15 cellular contexts compared by ENCODE assay signal in genomic region chr17:78322327-78322857, GRCh38. TPM values are rescaled to one million over a fixed set of nuclear protein-coding genes. Genes with fewer than 3 reads are reported as not detected.
DNase-seq lines count a peak whose midpoint lies in the region; ATAC-seq, FAIRE-seq and TF ChIP-seq lines count a peak whose summit lies in the region.
"Had no signal": no experiment of that assay in that cellular context is flagged by ENCODE, and none has a peak within 500 bp of the region (broad histone marks: within the 10 kb centered on the region; RNA-seq: fewer than 3 reads in every experiment).

No MANE protein-coding gene starts in this region.

- in situ Hi-C loops in mammary epithelial cell (cut with MboI; ENCODE audit: low sequenced_read_pairs in 2 of 2) (no loop called here), transverse colon (cut with MboI; ENCODE audit: low pct_ligation_motif_present in 1 of 4, low pct_unique_long_range_greater_than_20kb in 1 of 4, low sequenced_read_pairs in 3 of 4) (no loop called here)

- H3K36me3 Mint-ChIP-seq in T-cell (no peaks in the 10 kb centered on the region), mesothelial cell of epicardium (no peaks in the 10 kb centered on the region)

- peaks cover 23 to 33% (median 27%) of the 10 kb centered on the region in 3 donors for H3K4me1 Mint-ChIP-seq in T-cell
- H3K4me1 Mint-ChIP-seq in mesothelial cell of epicardium = peaks cover 31% of the 10 kb centered on the region

- peak overlapping the region; percentile 87 for H2BK120ac ChIP-seq in neuronal stem cell (ENCODE audit: low read depth, low read length)

- H2AFZ ChIP-seq in mammary epithelial cell (ENCODE audit: low read depth, low read length) = no peak overlapping the region
- no peak overlapping the region for H2AFZ ChIP-seq in neuronal stem cell (ENCODE audit: low read length)

- peak overlapping the region; percentile 62 for H2BK5ac ChIP-seq in neuronal stem cell (ENCODE audit: low read length)

- TF ChIP-seq POLR2A in breast epithelium (IDR thresholded peaks at IDR 0.05) (no peak), transverse colon (IDR thresholded peaks at IDR 0.05) (no peak)

- no peaks in the 10 kb centered on the region for H3K36me3 ChIP-seq in breast epithelium
- H3K36me3 ChIP-seq in mammary epithelial cell (ENCODE audit: insufficient read depth, low read length) = no peaks in the 10 kb centered on the region
- H3K36me3 ChIP-seq in esophagus (ENCODE audit: control insufficient read depth in 2 of 2, insufficient read depth in 2 of 2, low read length in 1 of 2) = no peaks in the 10 kb centered on the region
- H3K36me3 ChIP-seq in neuronal stem cell (replicated peaks in 1 of 2; ENCODE audit: control insufficient read depth in 2 of 2, insufficient read depth in 2 of 2, low read length in 2 of 2) = no peaks in the 10 kb centered on the region
- H3K36me3 ChIP-seq in transverse colon = no peaks in the 10 kb centered on the region

- H3K27ac ChIP-seq in breast epithelium (peak overlapping the region; percentile 50 to 98), mammary epithelial cell (ENCODE audit: insufficient read depth, low read depth, low read length) (no peak overlapping the region), esophagus (ENCODE audit: low read depth in 2 of 2, low read length in 1 of 2) (peak overlapping the region; percentile 56 to 64), neuronal stem cell (replicated peaks; ENCODE audit: low read length) (no peak overlapping the region), transverse colon (peak overlapping the region; percentile 72 to 83 (median 80))

- H2AK5ac ChIP-seq in neuronal stem cell (ENCODE audit: low read depth, low read length) = peak overlapping the region; percentile 64

- H4K20me1 ChIP-seq in mammary epithelial cell (ENCODE audit: insufficient read depth, low read length) = no peaks in the 10 kb centered on the region

- no peak overlapping the region for H4K91ac ChIP-seq in neuronal stem cell (ENCODE audit: low read depth, low read length, poor library complexity)

- peak overlapping the region; percentile 58 for H4K8ac ChIP-seq in neuronal stem cell (ENCODE audit: low read depth, low read length)

- no peaks in the 10 kb centered on the region for H3K79me1 ChIP-seq in neuronal stem cell (ENCODE audit: low read depth, low read length)

- H3K9ac ChIP-seq in mammary epithelial cell (ENCODE audit: insufficient read depth, low read length) = no peak overlapping the region
- H3K9ac ChIP-seq in neuronal stem cell (ENCODE audit: low read depth, low read length, poor library complexity) = no peak overlapping the region

- H3K18ac ChIP-seq in neuronal stem cell (ENCODE audit: low read length) = peak overlapping the region; percentile 89

- peak overlapping the region; percentile 96 for H2BK15ac ChIP-seq in neuronal stem cell (ENCODE audit: low read length)

- H3K9me3 ChIP-seq in breast epithelium = no peaks in the 10 kb centered on the region
- no peaks in the 10 kb centered on the region for H3K9me3 ChIP-seq in mammary epithelial cell (replicated peaks; ENCODE audit: insufficient read depth, low read length)
- no peaks in the 10 kb centered on the region for H3K9me3 ChIP-seq in esophagus (ENCODE audit: control insufficient read depth in 2 of 2, insufficient read depth in 1 of 2, low read depth in 1 of 2, low read length in 1 of 2)
- H3K9me3 ChIP-seq in neuronal stem cell (replicated peaks in 1 of 2; ENCODE audit: control insufficient read depth in 2 of 2, insufficient read depth in 1 of 2, low read depth in 1 of 2, low read length in 2 of 2) = no peaks in the 10 kb centered on the region
- H3K9me3 ChIP-seq in transverse colon = no peaks in the 10 kb centered on the region

- H3K4me2 ChIP-seq in mammary epithelial cell (ENCODE audit: insufficient read depth, low read depth, low read length) (no peak overlapping the region), neuronal stem cell (ENCODE audit: insufficient read depth, low read length, poor library complexity, severe bottlenecking) (no peak overlapping the region)

- no peak for FAIRE-seq in HTR-8/SVneo (lab: Jason Lieb, UNC)
- FAIRE-seq: endothelial cell of umbilical vein had no signal

- no TSS peak for BruUV-seq in mammary epithelial cell (replicated peaks; lab: Mats Ljungman, UMichigan)

- peak overlapping the region; percentile 1 for H3K23ac ChIP-seq in neuronal stem cell (ENCODE audit: low read depth, low read length, poor library complexity)

- 94% methylated on average over 9 of the region's 9 CpGs for WGBS in mammary epithelial cell (ENCODE audit: low coverage, missing lambda C conversion rate)
- WGBS in esophagus, 2 donors = 88% methylated on average over 9 of the region's 9 CpGs
- no CpG with 5 or more reads among the region's 9 CpGs for WGBS in neuronal stem cell (ENCODE audit: extremely low coverage in 2 of 2, insufficient read length in 2 of 2, insufficient replicate concordance in 1 of 2), 2 donors
- WGBS in transverse colon (ENCODE audit: low coverage in 1 of 2), 2 donors = 82% methylated on average over 8 of the region's 9 CpGs; no CpG with 5 or more reads in 1 of the 2 donors

- no peak for ATAC-seq in T-cell (replicated peaks in 1 of 4)
- ATAC-seq: activated T-helper 17 cell treated with anti-CD3 and anti-CD28 coated beads, Interleukin-2, amount 50 U/mL, for 72 hours; PC-3 had no signal

- DNase-seq in breast epithelium (ENCODE audit: low spot score in 2 of 2) = no peak
- DNase-seq in mammary epithelial cell = no peak
- no peak for DNase-seq in neuronal stem cell (ENCODE audit: low spot score)
- DNase-seq in transverse colon = no peak
- no peak for DNase-seq in T-cell
- DNase-seq in HTR-8/SVneo (ENCODE audit: insufficient read length, low spot score) = no peak
- DNase-seq in mesothelial cell of epicardium (ENCODE audit: low spot score in 2 of 2, unreplicated experiment in 2 of 2) = no peak
- DNase-seq: activated CD4-positive, alpha-beta T cell treated with anti-CD3 and anti-CD28 coated beads, Interleukin-2, amount 50 U/mL, for 48 hours; Calu3; hypothalamus; NCI-H446; PC-3 had no signal

- H3K4me3 Mint-ChIP-seq in T-cell (no peak overlapping the region), mesothelial cell of epicardium (no peak overlapping the region)
- H3K4me3 Mint-ChIP-seq: activated T-helper 17 cell treated with anti-CD3 and anti-CD28 coated beads, Interleukin-2, amount 50 U/mL, for 72 hours had no signal

- H3K9me3 Mint-ChIP-seq in T-cell (no peaks in the 10 kb centered on the region), mesothelial cell of epicardium (no peaks in the 10 kb centered on the region)
- H3K9me3 Mint-ChIP-seq: activated T-helper 17 cell treated with anti-CD3 and anti-CD28 coated beads, Interleukin-2, amount 50 U/mL, for 72 hours had no signal

- H3K27ac Mint-ChIP-seq in T-cell (no peak overlapping the region), mesothelial cell of epicardium (no peak overlapping the region)
- H3K27ac Mint-ChIP-seq: activated T-helper 17 cell treated with anti-CD3 and anti-CD28 coated beads, Interleukin-2, amount 50 U/mL, for 72 hours had no signal

- peak overlapping the region; percentile 66 for H2BK12ac ChIP-seq in neuronal stem cell (ENCODE audit: low read length)

- TF ChIP-seq CTCF in breast epithelium (IDR thresholded peaks at IDR 0.05) (no peak), mammary epithelial cell (conservative IDR thresholded peaks at IDR 0.05 in 1 of 2, IDR thresholded peaks at IDR 0.05 in 1 of 2; ENCODE audit: extremely low read depth in 1 of 2, insufficient read depth in 1 of 2, low read depth in 1 of 2, low read length in 2 of 2) (no peak), transverse colon (IDR thresholded peaks at IDR 0.05) (no peak), mesothelial cell of epicardium (IDR thresholded peaks at IDR 0.05; ENCODE audit: unreplicated experiment) (no peak)

- H3K27me3 Mint-ChIP-seq in T-cell (no peaks in the 10 kb centered on the region), mesothelial cell of epicardium (ENCODE audit: low read depth) (no peaks in the 10 kb centered on the region)
- H3K27me3 Mint-ChIP-seq: activated T-helper 17 cell treated with anti-CD3 and anti-CD28 coated beads, Interleukin-2, amount 50 U/mL, for 72 hours had no signal

- H3K27me3 ChIP-seq in breast epithelium (no peaks in the 10 kb centered on the region), mammary epithelial cell (ENCODE audit: insufficient read depth, low read length) (no peaks in the 10 kb centered on the region), esophagus (ENCODE audit: control insufficient read depth in 1 of 2, insufficient read depth in 2 of 2, low read length in 2 of 2) (no peaks in the 10 kb centered on the region), neuronal stem cell (ENCODE audit: control insufficient read depth in 3 of 3, insufficient read depth in 3 of 3, low read depth in 1 of 3, low read length in 3 of 3) (no peaks in the 10 kb centered on the region), transverse colon (no peaks in the 10 kb centered on the region)

- POLR2A ChIA-PET in T-cell (lab: Charles Lee) = no interaction called here

- dilution Hi-C loops in mammary epithelial cell (cut with HindIII; ENCODE audit: low sequenced_read_pairs) = no loop called here

- H3K4me1 ChIP-seq in breast epithelium = peaks cover 3 to 9% of the 10 kb centered on the region in 2 donors
- H3K4me1 ChIP-seq in mammary epithelial cell (ENCODE audit: insufficient read depth, low read length) = peaks cover 25% of the 10 kb centered on the region
- peaks cover 8 to 17% of the 10 kb centered on the region in 2 donors for H3K4me1 ChIP-seq in esophagus (ENCODE audit: control insufficient read depth in 2 of 2, insufficient read depth in 2 of 2, low read length in 1 of 2)
- peaks cover 27 to 49% of the 10 kb centered on the region in 2 donors for H3K4me1 ChIP-seq in neuronal stem cell (ENCODE audit: control insufficient read depth in 2 of 2, insufficient read depth in 1 of 2, low read depth in 1 of 2, low read length in 2 of 2)
- peaks cover 6 to 32% (median 18%) of the 10 kb centered on the region in 4 donors for H3K4me1 ChIP-seq in transverse colon

- TF ChIP-seq EP300 in transverse colon (IDR thresholded peaks at IDR 0.05; ENCODE audit: low read depth) = no peak

- H3K14ac ChIP-seq in neuronal stem cell (ENCODE audit: low read length) = no peak overlapping the region

- no peak overlapping the region for H3K4me3 ChIP-seq in breast epithelium
- H3K4me3 ChIP-seq in mammary epithelial cell (replicated peaks in 1 of 3; ENCODE audit: insufficient read depth in 1 of 3, low read depth in 2 of 3, low read length in 3 of 3) = no peak overlapping the region
- no peak overlapping the region for H3K4me3 ChIP-seq in esophagus (ENCODE audit: low read depth in 1 of 2, low read length in 2 of 2)
- H3K4me3 ChIP-seq in neuronal stem cell (ENCODE audit: low read length in 2 of 2) = peak overlapping the region in 1 of 2 donors; percentile 56
- no peak overlapping the region for H3K4me3 ChIP-seq in transverse colon

- no peaks in the 10 kb centered on the region for H3K79me2 ChIP-seq in mammary epithelial cell (ENCODE audit: insufficient read depth, low read length)

- H3K4ac ChIP-seq in neuronal stem cell (ENCODE audit: low read length) = no peak overlapping the region

- intact Hi-C loops in breast epithelium (cut with DNase I; ENCODE audit: low total_unique reads) (no loop called here), mammary epithelial cell (cut with micrococcal nuclease) (no loop called here), transverse colon (cut with DNase I; ENCODE audit: low total_unique reads) (no loop called here)

- CTCF ChIA-PET in mammary epithelial cell (lab: Charles Lee; ENCODE audit: low non-redundant PET) (no interaction called here), T-cell (lab: Charles Lee) (no interaction called here)

RNA-seq across cellular contexts. Expression of gene SOCS3, which starts 37.5 kb away (rescaled TPM):
- total RNA-seq in breast epithelium = 100 to 1,000 TPM in 1 of 3 donors, 10 to 100 TPM in 2; 58.1 to 190 (median 76.4) TPM
- 10 to 100 TPM in 1 of 2 donors, 1 to 10 TPM in 1; 4.3 to 24.7 TPM for total RNA-seq in mammary epithelial cell
- 3.5 TPM for polyA plus RNA-seq in mammary epithelial cell
- 1.8 TPM for polyA minus RNA-seq in mammary epithelial cell
- 10 to 100 TPM in 1 of 2 donors, 1 to 10 TPM in 1; 6.6 to 20.1 TPM for polyA plus RNA-seq in esophagus
- 17.8 TPM for polyA plus RNA-seq in neuronal stem cell (2013, experiment 1 of 2)
- polyA plus RNA-seq in neuronal stem cell (2013, experiment 2 of 2) = 18.2 TPM
- 100 to 1,000 TPM in 1 of 4 donors, 10 to 100 TPM in 3; 22.3 to 230 (median 37.6) TPM for total RNA-seq in transverse colon
- total RNA-seq in T-cell = 100 to 1,000 TPM in 2 of 5 donors, 10 to 100 TPM in 3; 14.2 to 248 (median 19.9) TPM
- total RNA-seq in mesothelial cell of epicardium = 45.7 to 50.0 TPM (median 49.8 TPM) in 3 replicates

RNA-seq across cellular contexts. Expression of gene PGS1, which starts 56.1 kb away (rescaled TPM):
- total RNA-seq in breast epithelium (10 to 100 TPM; 33.9 to 58.7 (median 50.2) TPM), mammary epithelial cell (10 to 100 TPM; 29.1 to 31.5 TPM), transverse colon (10 to 100 TPM; 32.1 to 77.6 (median 60.1) TPM), T-cell (10 to 100 TPM; 60.5 to 87.2 (median 78.9) TPM), mesothelial cell of epicardium (62.0 to 66.5 TPM (median 62.3 TPM) in 3 replicates)
- polyA plus RNA-seq in mammary epithelial cell (19.8 TPM), esophagus (10 to 100 TPM; 13.9 to 14.2 TPM)
- 29.9 TPM for polyA minus RNA-seq in mammary epithelial cell
- 28.6 TPM for polyA plus RNA-seq in neuronal stem cell (2013, experiment 1 of 2)
- 27.5 TPM for polyA plus RNA-seq in neuronal stem cell (2013, experiment 2 of 2)

Comparison
In these comparisons a context has a peak if more than half of its experiments do, and no peak if none do; other contexts are left out.
1. H3K27ac ChIP-seq: peak in breast epithelium (2 of 2), esophagus (2 of 2) and transverse colon (4 of 4); none in mammary epithelial cell (single experiment) and neuronal stem cell (single experiment).